ENCODE assay signal across 19 cellular contexts in genomic region chr1:17772580-17773215, GRCh38.
"Had no signal": no experiment of that assay in that cellular context is flagged by ENCODE, and none has a peak within 500 bp of the region (broad histone marks: within the 10 kb centered on the region; RNA-seq: fewer than 3 reads in every experiment).

No MANE protein-coding gene starts in this region.

- H3K36me3 ChIP-seq: MG63 had no signal

- FAIRE-seq: HepG2 had no signal

- H3K27ac ChIP-seq: RWPE1 had no signal

- H3K9me3 ChIP-seq: MG63 had no signal

- DNase-seq: IMR-90, Karpas-422, KG1, MG63, NCI-H1092, NCI-H1105 treated with DMSO at 0.1 percent for 48 hours, NCI-H1417 treated with DMSO at 0.1 percent for 48 hours, NCI-H146, NCI-H1694 treated with DMSO at 0.1 percent for 48 hours, NCI-H1930, NCI-H2081, NCI-H2107, NCI-H226, NCI-H446, NCI-H510A, NCI-H69, SHP77 had no signal

- H3K4me3 ChIP-seq: MG63 had no signal

- H3K27me3 ChIP-seq: MG63 had no signal
